Comparison of ENCODE assay signal across 23 cellular contexts in genomic region chr2:40433739-40434138, GRCh38. TPM values are rescaled to one million over a fixed set of nuclear protein-coding genes. Genes with fewer than 3 reads are reported as not detected.
DNase-seq lines count a peak whose midpoint lies in the region; ATAC-seq and TF ChIP-seq lines count a peak whose summit lies in the region.
"Had no signal": no experiment of that assay in that cellular context is flagged by ENCODE, and none has a peak within 500 bp of the region (broad histone marks: within the 10 kb centered on the region; RNA-seq: fewer than 3 reads in every experiment).

No MANE protein-coding gene starts in this region.

- H3K4me3 ChIP-seq in SJCRH30, result no peak overlapping the region
- H3K4me3 ChIP-seq in left ventricle myocardium inferior, result no peak overlapping the region
- no peak overlapping the region for H3K4me3 ChIP-seq in subcutaneous abdominal adipose tissue (ENCODE audit: low read depth in 1 of 5, low read length in 5 of 5)
- no peak overlapping the region for H3K4me3 ChIP-seq in smooth muscle cell
- H3K4me3 ChIP-seq: dorsolateral prefrontal cortex, mucosa of descending colon, skin epidermis, tibial nerve had no signal

- peaks cover 18% of the 10 kb centered on the region for H3K36me3 Mint-ChIP-seq in type B pancreatic cell
- H3K36me3 Mint-ChIP-seq: activated naive CD8-positive, alpha-beta T cell; CD4-positive, CD25-positive, alpha-beta regulatory T cell had no signal

- H3K27me3 ChIP-seq in SJCRH30 (no peaks in the 10 kb centered on the region), left ventricle myocardium inferior (ENCODE audit: low read depth) (no peaks in the 10 kb centered on the region), subcutaneous abdominal adipose tissue (ENCODE audit: control insufficient read depth in 5 of 5, insufficient read depth in 4 of 5, low read length in 5 of 5) (no peaks in the 10 kb centered on the region), smooth muscle cell (ENCODE audit: low read depth) (no peaks in the 10 kb centered on the region)
- H3K27me3 ChIP-seq: tibial nerve had no signal

- no peaks in the 10 kb centered on the region for H3K9me3 ChIP-seq in SJCRH30 (replicated peaks)
- no peaks in the 10 kb centered on the region for H3K9me3 ChIP-seq in left ventricle myocardium inferior (replicated peaks)
- H3K9me3 ChIP-seq in subcutaneous abdominal adipose tissue (ENCODE audit: control insufficient read depth in 5 of 5, low read length in 5 of 5), result no peaks in the 10 kb centered on the region
- no peaks in the 10 kb centered on the region for H3K9me3 ChIP-seq in smooth muscle cell (replicated peaks; ENCODE audit: low read depth)
- H3K9me3 ChIP-seq: mucosa of descending colon, tibial nerve had no signal

- H3K4me1 Mint-ChIP-seq in type B pancreatic cell (ENCODE audit: unreplicated experiment), result peaks cover 7% of the 10 kb centered on the region
- H3K4me1 Mint-ChIP-seq: CD4-positive, CD25-positive, alpha-beta regulatory T cell had no signal

- H3K9ac ChIP-seq in subcutaneous abdominal adipose tissue (ENCODE audit: low read length in 5 of 5) (peak overlapping the region in 1 of 5 donors; percentile 64), smooth muscle cell (ENCODE audit: low read depth) (no peak overlapping the region)

- H3K4me2 ChIP-seq in smooth muscle cell, result no peak overlapping the region

- ATAC-seq in HG03196 (IDR thresholded peaks at IDR 0.05; ENCODE audit: unreplicated experiment), result no peak
- ATAC-seq: activated T-cell treated with anti-CD3 and anti-CD28 coated beads, Interleukin-2, amount 50 U/mL, for 4 hours; esophagus mucosa; HepG2; mucosa of descending colon had no signal

- no peak overlapping the region for H3K27ac Mint-ChIP-seq in type B pancreatic cell
- H3K27ac Mint-ChIP-seq: activated naive CD8-positive, alpha-beta T cell; CD4-positive, CD25-positive, alpha-beta regulatory T cell had no signal

- H2AFZ ChIP-seq in smooth muscle cell (ENCODE audit: low read depth), result no peak overlapping the region

- intact Hi-C loops in left ventricle myocardium inferior (cut with micrococcal nuclease), result no loop called here

- WGBS in smooth muscle cell (ENCODE audit: low lambda C conversion rate), result 95% methylated on average over 1 of the region's 1 CpG

- peaks cover 5% of the 10 kb centered on the region for H3F3A ChIP-seq in smooth muscle cell (ENCODE audit: low read depth)

- H3K27ac ChIP-seq in SJCRH30 (peak overlapping the region; percentile 65), left ventricle myocardium inferior (replicated peaks) (peak overlapping the region; percentile 64), subcutaneous abdominal adipose tissue (ENCODE audit: low read depth, low read length) (peak overlapping the region; percentile 89), smooth muscle cell (ENCODE audit: low read depth) (no peak overlapping the region)
- H3K27ac ChIP-seq: 22Rv1, dorsolateral prefrontal cortex, tibial nerve had no signal

- H3K9me3 Mint-ChIP-seq in type B pancreatic cell, result peaks cover 4% of the 10 kb centered on the region
- H3K9me3 Mint-ChIP-seq: activated T-cell treated with anti-CD3 and anti-CD28 coated beads, Interleukin-2, amount 50 U/mL, for 4 hours had no signal

- no peaks in the 10 kb centered on the region for H3K79me2 ChIP-seq in smooth muscle cell (ENCODE audit: low read depth)

- no peak overlapping the region for H3K4me3 Mint-ChIP-seq in type B pancreatic cell
- H3K4me3 Mint-ChIP-seq: activated naive CD8-positive, alpha-beta T cell; activated T-cell treated with anti-CD3 and anti-CD28 coated beads, Interleukin-2, amount 50 U/mL, for 4 hours; CD4-positive, CD25-positive, alpha-beta regulatory T cell had no signal

- DNase-seq in NCI-H146 (lab: John Stamatoyannopoulos, UW), result peak; percentile 4
- no peak for DNase-seq in NCI-H146 treated with DMSO at 0.1 percent for 48 hours (lab: John Stamatoyannopoulos, UW; ENCODE audit: unreplicated experiment)
- no peak for DNase-seq in SJCRH30
- DNase-seq in left ventricle myocardium inferior, result no peak
- DNase-seq in smooth muscle cell (lab: John Stamatoyannopoulos, UW; ENCODE audit: unreplicated experiment), result no peak
- no peak for DNase-seq in type B pancreatic cell (ENCODE audit: extremely low spot score, unreplicated experiment)
- DNase-seq: activated CD4-positive, alpha-beta T cell treated with anti-CD3 and anti-CD28 coated beads, Interleukin-2, amount 50 U/mL, for 4 hours; activated T-cell treated with anti-CD3 and anti-CD28 coated beads, Interleukin-2, amount 50 U/mL, for 4 hours; CD4-positive, CD25-positive, alpha-beta regulatory T cell; DND-41; dorsolateral prefrontal cortex; kidney; mucosa of descending colon; NCI-H2081 treated with DMSO at 0.1 percent for 48 hours; nucleus accumbens had no signal

- H3K36me3 ChIP-seq in SJCRH30, result no peaks in the 10 kb centered on the region
- H3K36me3 ChIP-seq in left ventricle myocardium inferior, result peaks cover 7% of the 10 kb centered on the region
- no peaks in the 10 kb centered on the region for H3K36me3 ChIP-seq in subcutaneous abdominal adipose tissue (ENCODE audit: control insufficient read depth in 5 of 5, insufficient read depth in 5 of 5, low read length in 5 of 5)
- H3K36me3 ChIP-seq in smooth muscle cell (ENCODE audit: low read depth), result no peaks in the 10 kb centered on the region
- H3K36me3 ChIP-seq: tibial nerve had no signal

- no peaks in the 10 kb centered on the region for H3K27me3 Mint-ChIP-seq in type B pancreatic cell
- H3K27me3 Mint-ChIP-seq: activated naive CD8-positive, alpha-beta T cell; CD4-positive, CD25-positive, alpha-beta regulatory T cell had no signal

- no peaks in the 10 kb centered on the region for H4K20me1 ChIP-seq in smooth muscle cell (ENCODE audit: low read depth)

- peaks cover 22% of the 10 kb centered on the region for H3K4me1 ChIP-seq in SJCRH30
- peaks cover 99% of the 10 kb centered on the region for H3K4me1 ChIP-seq in left ventricle myocardium inferior
- peaks cover 0 to 54% (median 43%) of the 10 kb centered on the region in 5 donors for H3K4me1 ChIP-seq in subcutaneous abdominal adipose tissue (ENCODE audit: control insufficient read depth in 5 of 5, insufficient read depth in 5 of 5, low read length in 5 of 5)
- peaks cover 5% of the 10 kb centered on the region for H3K4me1 ChIP-seq in smooth muscle cell (ENCODE audit: low read depth)

- TF ChIP-seq CTCF in left ventricle myocardium inferior (IDR thresholded peaks at IDR 0.05; ENCODE audit: borderline replicate concordance) (no peak), smooth muscle cell (IDR thresholded peaks at IDR 0.05; ENCODE audit: borderline replicate concordance, insufficient read depth, poor library complexity, severe bottlenecking) (no peak), type B pancreatic cell (conservative IDR thresholded peaks at IDR 0.05) (no peak)

RNA-seq across cellular contexts. Expression of gene SLC8A1, which starts 18.2 kb away (rescaled TPM):
- total RNA-seq in SJCRH30 (2014; rRNA removed; shearing (Covaris generic)), result 27.1 and 27.7 TPM in 2 replicates
- total RNA-seq in left ventricle myocardium inferior (990 TPM), smooth muscle cell (5.3 and 6.3 TPM in 2 replicates), type B pancreatic cell (ENCODE audit: low replicate concordance) (21.7 and 42.1 TPM in 2 replicates)
- polyA plus RNA-seq in smooth muscle cell, result 1.1 and 1.3 TPM in 2 replicates
- total RNA-seq: CD4-positive, CD25-positive, alpha-beta regulatory T cell; HepG2 had no signal
- polyA plus RNA-seq: HepG2 had no signal

Comparison
In these comparisons a context has a peak if more than half of its experiments do, and no peak if none do; other contexts are left out.
1. RNA of gene SLC8A1, which starts 18.2 kb away (total RNA-seq): 990 TPM in left ventricle myocardium inferior (single experiment); 21.7 to 42.1 TPM in type B pancreatic cell, 27.1 to 27.7 TPM in SJCRH30 and 5.3 to 6.3 TPM in smooth muscle cell; every median in the first group is over 10 times any median in the second.